Comparison of ENCODE assay signal across 20 cellular contexts in genomic region chr3:48562367-48563095, GRCh38. TPM values are rescaled to one million over a fixed set of nuclear protein-coding genes. Genes with fewer than 3 reads are reported as not detected.
DNase-seq lines count a peak whose midpoint lies in the region; ATAC-seq and TF ChIP-seq lines count a peak whose summit lies in the region.
"Had no signal": no experiment of that assay in that cellular context is flagged by ENCODE, and none has a peak within 500 bp of the region (broad histone marks: within the 10 kb centered on the region; RNA-seq: fewer than 3 reads in every experiment).

No MANE protein-coding gene starts in this region.

- ATAC-seq in HG03135 (IDR thresholded peaks at IDR 0.05; ENCODE audit: unreplicated experiment): no peak
- no peak for ATAC-seq in HG03460 (IDR thresholded peaks at IDR 0.05; ENCODE audit: unreplicated experiment)
- ATAC-seq: gastroesophageal sphincter, left ventricle myocardium superior, psoas muscle had no signal

- H3K27me3 ChIP-seq in ectodermal cell (ENCODE audit: control insufficient read depth, insufficient read depth, low read length, poor library complexity, severe bottlenecking) (no peaks in the 10 kb centered on the region), osteoblast (ENCODE audit: insufficient read depth, low read length) (no peaks in the 10 kb centered on the region)
- H3K27me3 ChIP-seq: colonic mucosa, gastroesophageal sphincter, transverse colon had no signal

- H3K4me3 ChIP-seq in NB4 (ENCODE audit: low read depth, low read length): peak overlapping the region; percentile 53
- H3K4me3 ChIP-seq in ectodermal cell (ENCODE audit: insufficient read depth, low read depth, low read length): no peak overlapping the region
- H3K4me3 ChIP-seq in osteoblast (ENCODE audit: insufficient read depth, low read length): no peak overlapping the region
- H3K4me3 ChIP-seq: colonic mucosa, gastroesophageal sphincter, psoas muscle, transverse colon had no signal

- DNase-seq in NB4 (ENCODE audit: low read depth) (no peak), osteoblast (ENCODE audit: insufficient read length, low spot score, missing footprints) (peak; percentile 13)
- DNase-seq: activated CD4-positive, CD25-positive, alpha-beta regulatory T cell; activated effector memory CD4-positive, alpha-beta T cell treated with Interleukin-2 at 50 U/mL for 16 hours; C1 segment of cervical spinal cord; colonic mucosa; DMS153; GOT3; left ventricle myocardium superior; NCI-H1436 treated with DMSO at 0.1 percent for 48 hours; NCI-H345; psoas muscle; stimulated activated CD4-positive, alpha-beta T cell treated with anti-CD3 and anti-CD28 coated beads, Interleukin-12 subunit alpha, Interleukin-12 subunit beta, amount 100 ng/mL, for 4 hours; stimulated activated naive CD4-positive, alpha-beta T cell treated with Interleukin-2 at 50 U/mL for 16 hours; transverse colon had no signal

- H3K9me3 ChIP-seq in ectodermal cell (ENCODE audit: control insufficient read depth, low read length) (no peaks in the 10 kb centered on the region), osteoblast (ENCODE audit: low read depth, low read length) (no peaks in the 10 kb centered on the region)
- H3K9me3 ChIP-seq: colonic mucosa, gastroesophageal sphincter, psoas muscle, transverse colon had no signal

- H3K79me2 ChIP-seq in osteoblast (ENCODE audit: insufficient read depth, low read length): peaks cover 16% of the 10 kb centered on the region

- no peak for TF ChIP-seq POLR2A in NB4 (IDR thresholded peaks at IDR 0.05; ENCODE audit: extremely low read depth, insufficient read length)

- WGBS in ectodermal cell, 2 experiments: 95% methylated on average over 20 of the region's 20 CpGs

- H3K36me3 ChIP-seq in ectodermal cell (ENCODE audit: control insufficient read depth, insufficient read depth, low read length): no peaks in the 10 kb centered on the region
- no peaks in the 10 kb centered on the region for H3K36me3 ChIP-seq in osteoblast (ENCODE audit: insufficient read depth, low read length)
- H3K36me3 ChIP-seq: colonic mucosa, gastroesophageal sphincter, transverse colon had no signal

- H3K4me1 ChIP-seq in ectodermal cell (ENCODE audit: control insufficient read depth, insufficient read depth, low read length) (peaks cover 33% of the 10 kb centered on the region), osteoblast (ENCODE audit: insufficient read depth, low read length) (peaks cover 72% of the 10 kb centered on the region)

- H3K4me2 ChIP-seq in osteoblast (ENCODE audit: insufficient read depth, low read length): no peak overlapping the region

- H2AFZ ChIP-seq in osteoblast (ENCODE audit: low read length): no peak overlapping the region

- no peak for TF ChIP-seq CTCF in NB4 (IDR thresholded peaks at IDR 0.05; ENCODE audit: low read depth, low read length)
- TF ChIP-seq CTCF in osteoblast (IDR thresholded peaks at IDR 0.05; ENCODE audit: extremely low read depth, low read depth, low read length): no peak

- peaks cover 4% of the 10 kb centered on the region for H4K20me1 ChIP-seq in osteoblast (ENCODE audit: insufficient read depth, low read length)

- peak overlapping the region; percentile 65 for H3K27ac ChIP-seq in ectodermal cell (ENCODE audit: insufficient read depth, low read depth, low read length, poor library complexity, severe bottlenecking)
- peak overlapping the region; percentile 98 for H3K27ac ChIP-seq in osteoblast (ENCODE audit: low read depth, low read length)
- H3K27ac ChIP-seq: colonic mucosa, transverse colon had no signal

RNA-seq across cellular contexts. Expression of gene UCN2, which starts 1.1 kb away (rescaled TPM):
- 0.72 TPM for polyA plus RNA-seq in ectodermal cell (2013, experiment 1 of 4)
- 1.3 TPM for polyA plus RNA-seq in ectodermal cell (2013, experiment 2 of 4)
- 0.48 TPM for polyA plus RNA-seq in ectodermal cell (2013, experiment 3 of 4)
- polyA plus RNA-seq in ectodermal cell (2013, experiment 4 of 4): 0.89 TPM
- total RNA-seq in osteoblast: 0.29 and 0.72 TPM in 2 replicates
- total RNA-seq: colonic mucosa; T-helper 1 cell treated with Interleukin-12 subunit alpha and Interleukin-12 subunit beta and Interleukin-4 antibody, amounts not matched to agents 30 ng/mL and 1 ng/mL, for 36 hours; transverse colon had no signal

RNA-seq across cellular contexts. Expression of gene PFKFB4, which starts 5.9 kb away (rescaled TPM):
- polyA plus RNA-seq in ectodermal cell (2013, experiment 1 of 4): 18.6 TPM
- polyA plus RNA-seq in ectodermal cell (2013, experiment 2 of 4): 18.0 TPM
- 13.6 TPM for polyA plus RNA-seq in ectodermal cell (2013, experiment 3 of 4)
- polyA plus RNA-seq in ectodermal cell (2013, experiment 4 of 4): 15.0 TPM
- 12.3 and 12.4 TPM in 2 replicates for total RNA-seq in osteoblast

RNA-seq across cellular contexts. Expression of gene COL7A1, which starts 32.6 kb away (rescaled TPM):
- polyA plus RNA-seq in ectodermal cell (2013, experiment 1 of 4): 28.0 TPM
- 22.4 TPM for polyA plus RNA-seq in ectodermal cell (2013, experiment 2 of 4)
- polyA plus RNA-seq in ectodermal cell (2013, experiment 3 of 4): 17.2 TPM
- polyA plus RNA-seq in ectodermal cell (2013, experiment 4 of 4): 22.3 TPM
- total RNA-seq in osteoblast: 12.7 and 21.4 TPM in 2 replicates

RNA-seq across cellular contexts. Expression of gene UQCRC1, which starts 46.9 kb away (rescaled TPM):
- polyA plus RNA-seq in ectodermal cell (2013, experiment 1 of 4): 226 TPM
- polyA plus RNA-seq in ectodermal cell (2013, experiment 2 of 4): 246 TPM
- 229 TPM for polyA plus RNA-seq in ectodermal cell (2013, experiment 3 of 4)
- 233 TPM for polyA plus RNA-seq in ectodermal cell (2013, experiment 4 of 4)
- 299 and 308 TPM in 2 replicates for total RNA-seq in osteoblast

RNA-seq across cellular contexts. Expression of gene SHISA5, which starts 58.6 kb away (rescaled TPM):
- polyA plus RNA-seq in ectodermal cell (2013, experiment 1 of 4): 144 TPM
- polyA plus RNA-seq in ectodermal cell (2013, experiment 2 of 4): 144 TPM
- 118 TPM for polyA plus RNA-seq in ectodermal cell (2013, experiment 3 of 4)
- polyA plus RNA-seq in ectodermal cell (2013, experiment 4 of 4): 143 TPM
- total RNA-seq in osteoblast: 99.3 and 105 TPM in 2 replicates
